ENCODE assay signal across 8 cellular contexts in the genomic region with DNA sequence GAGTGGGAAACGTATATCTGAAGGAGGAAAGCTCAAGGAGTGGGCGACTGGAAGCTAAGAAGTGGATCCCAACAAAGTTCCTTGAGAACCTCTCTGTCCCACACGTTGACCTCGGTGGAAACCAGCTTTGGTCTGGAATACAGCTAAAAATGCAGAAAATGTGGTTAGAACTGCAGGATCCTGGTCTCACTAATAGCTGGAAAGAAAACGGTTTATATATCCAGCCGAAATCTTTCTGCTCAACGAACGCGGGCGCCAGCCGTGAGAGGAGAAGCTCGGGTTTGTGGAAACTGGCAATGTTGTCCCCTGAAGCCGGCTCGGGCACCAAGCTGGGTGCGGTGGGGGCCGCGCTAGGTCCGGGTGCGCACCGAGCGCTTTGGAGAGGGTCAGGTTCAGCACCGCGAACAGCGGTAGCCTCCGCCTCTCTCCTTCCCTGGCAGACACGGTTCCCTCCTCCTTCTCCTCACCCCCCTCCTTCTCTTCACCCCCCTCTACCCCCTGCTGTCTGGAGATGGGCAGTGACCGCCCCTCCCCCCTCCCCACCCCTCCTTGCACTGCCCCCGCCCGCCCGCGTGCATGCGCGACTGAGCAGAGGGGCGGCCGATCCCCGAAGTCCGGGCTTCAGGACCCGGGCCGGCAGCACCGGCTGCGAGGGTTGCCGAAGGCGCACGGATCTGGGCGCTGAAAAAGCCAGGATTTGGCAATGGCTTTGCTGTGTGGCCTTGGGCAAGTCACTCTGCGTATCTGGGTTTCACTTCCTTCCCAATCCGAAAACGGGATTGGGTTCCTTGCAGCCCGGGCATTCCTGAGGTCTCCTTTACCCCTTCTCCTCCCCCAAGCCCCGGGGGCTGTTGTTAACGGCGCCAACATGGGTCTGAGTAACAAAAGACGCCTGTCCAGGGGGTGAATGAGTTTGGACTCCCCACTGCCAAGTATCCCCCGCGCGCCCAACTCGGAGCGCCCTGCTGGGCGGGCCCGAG. TPM values are rescaled to one million over a fixed set of nuclear protein-coding genes. Genes with fewer than 3 reads are reported as not detected.
DNase-seq lines count a peak whose midpoint lies in the region; ATAC-seq and TF ChIP-seq lines count a peak whose summit lies in the region.

A gene with protein sequence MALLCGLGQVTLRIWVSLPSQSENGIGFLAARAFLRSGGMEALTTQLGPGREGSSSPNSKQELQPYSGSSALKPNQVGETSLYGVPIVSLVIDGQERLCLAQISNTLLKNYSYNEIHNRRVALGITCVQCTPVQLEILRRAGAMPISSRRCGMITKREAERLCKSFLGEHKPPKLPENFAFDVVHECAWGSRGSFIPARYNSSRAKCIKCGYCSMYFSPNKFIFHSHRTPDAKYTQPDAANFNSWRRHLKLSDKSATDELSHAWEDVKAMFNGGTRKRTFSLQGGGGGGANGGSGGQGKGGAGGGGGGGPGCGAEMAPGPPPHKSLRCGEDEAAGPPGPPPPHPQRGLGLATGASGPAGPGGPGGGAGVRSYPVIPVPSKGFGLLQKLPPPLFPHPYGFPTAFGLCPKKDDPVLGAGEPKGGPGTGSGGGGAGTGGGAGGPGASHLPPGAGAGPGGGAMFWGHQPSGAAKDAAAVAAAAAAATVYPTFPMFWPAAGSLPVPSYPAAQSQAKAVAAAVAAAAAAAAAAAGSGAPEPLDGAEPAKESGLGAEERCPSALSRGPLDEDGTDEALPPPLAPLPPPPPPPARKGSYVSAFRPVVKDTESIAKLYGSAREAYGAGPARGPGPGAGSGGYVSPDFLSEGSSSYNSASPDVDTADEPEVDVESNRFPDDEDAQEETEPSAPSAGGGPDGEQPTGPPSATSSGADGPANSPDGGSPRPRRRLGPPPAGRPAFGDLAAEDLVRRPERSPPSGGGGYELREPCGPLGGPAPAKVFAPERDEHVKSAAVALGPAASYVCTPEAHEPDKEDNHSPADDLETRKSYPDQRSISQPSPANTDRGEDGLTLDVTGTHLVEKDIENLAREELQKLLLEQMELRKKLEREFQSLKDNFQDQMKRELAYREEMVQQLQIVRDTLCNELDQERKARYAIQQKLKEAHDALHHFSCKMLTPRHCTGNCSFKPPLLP (plus strand): TSS at position 610 of the 980 bp plus-strand sequence. CDS start 94 bp downstream, at position 704.

- no peak for TF ChIP-seq POLR2A in gastrocnemius medialis (IDR thresholded peaks at IDR 0.05)

- in situ Hi-C loops in gastrocnemius medialis (cut with MboI; ENCODE audit: low sequenced_read_pairs in 4 of 4), result loop anchor here in 2 of 4 donors (25.0 kb wide), 2 partner anchors 288 to 888 kb away; a partner anchor contains a TSS

- H3K27me3 Mint-ChIP-seq in activated CD4-positive, alpha-beta memory T cell treated with anti-CD3 and anti-CD28 coated beads, Interleukin-2, amount 10 ng/mL, durations not matched to agents 7 days and 5 days, result peaks cover 75% of the 10 kb centered on the region
- peaks cover 75 to 81% of the 10 kb centered on the region in 2 donors for H3K27me3 Mint-ChIP-seq in stimulated activated naive B cell treated with anti-CD40 and anti-IgM and Interleukin-4, amounts not matched to agents 10 μg/mL and 1 μg/mL and 100 μg/mL, for 72 hours

- no peaks in the 10 kb centered on the region for H3K9me3 Mint-ChIP-seq in activated CD4-positive, alpha-beta memory T cell treated with anti-CD3 and anti-CD28 coated beads, Interleukin-2, amount 10 ng/mL, durations not matched to agents 7 days and 5 days
- peaks cover 4 to 8% of the 10 kb centered on the region in 2 donors for H3K9me3 Mint-ChIP-seq in stimulated activated naive B cell treated with anti-CD40 and anti-IgM and Interleukin-4, amounts not matched to agents 10 μg/mL and 1 μg/mL and 100 μg/mL, for 72 hours

- H3K36me3 ChIP-seq in gastrocnemius medialis, result no peaks in the 10 kb centered on the region

- peaks cover 23% of the 10 kb centered on the region for H3K36me3 Mint-ChIP-seq in activated CD4-positive, alpha-beta memory T cell treated with anti-CD3 and anti-CD28 coated beads, Interleukin-2, amount 10 ng/mL, durations not matched to agents 7 days and 5 days (ENCODE audit: low read depth)
- peaks cover 15 to 29% of the 10 kb centered on the region in 2 donors for H3K36me3 Mint-ChIP-seq in stimulated activated naive B cell treated with anti-CD40 and anti-IgM and Interleukin-4, amounts not matched to agents 10 μg/mL and 1 μg/mL and 100 μg/mL, for 72 hours

- H3K9me3 ChIP-seq in gastrocnemius medialis, result no peaks in the 10 kb centered on the region

- ATAC-seq in stimulated activated naive B cell treated with anti-CD40 and anti-IgM and Interleukin-4, amounts not matched to agents 10 μg/mL and 1 μg/mL and 100 μg/mL, for 72 hours (replicated peaks), result no peak
- ATAC-seq in gastrocnemius medialis, result no peak
- ATAC-seq in HG02840 (IDR thresholded peaks at IDR 0.05; ENCODE audit: low FRiP score, unreplicated experiment), result no peak

- H3K4me3 ChIP-seq in gastrocnemius medialis, result peak within 1 kb of the TSS in 2 of 4 donors; percentile 36 to 38

- peak within 1 kb of the TSS; percentile 44 for H3K4me3 Mint-ChIP-seq in activated CD4-positive, alpha-beta memory T cell treated with anti-CD3 and anti-CD28 coated beads, Interleukin-2, amount 10 ng/mL, durations not matched to agents 7 days and 5 days
- peak within 1 kb of the TSS; percentile 85 to 88 for H3K4me3 Mint-ChIP-seq in stimulated activated naive B cell treated with anti-CD40 and anti-IgM and Interleukin-4, amounts not matched to agents 10 μg/mL and 1 μg/mL and 100 μg/mL, for 72 hours

- TF ChIP-seq CTCF in gastrocnemius medialis (IDR thresholded peaks at IDR 0.05 in 4 of 5, conservative IDR thresholded peaks at IDR 0.05 in 1 of 5), result no peak

- H3K27me3 ChIP-seq in gastrocnemius medialis, result peaks cover 95% of the 10 kb centered on the region in 3 donors

- POLR2A ChIA-PET in activated CD4-positive, alpha-beta memory T cell treated with anti-CD3 and anti-CD28 coated beads, Interleukin-2, amount 10 ng/mL, durations not matched to agents 7 days and 5 days (lab: Charles Lee), result no interaction called here

- H3K4me1 Mint-ChIP-seq in activated CD4-positive, alpha-beta memory T cell treated with anti-CD3 and anti-CD28 coated beads, Interleukin-2, amount 10 ng/mL, durations not matched to agents 7 days and 5 days, result peaks cover 26% of the 10 kb centered on the region
- H3K4me1 Mint-ChIP-seq in stimulated activated naive B cell treated with anti-CD40 and anti-IgM and Interleukin-4, amounts not matched to agents 10 μg/mL and 1 μg/mL and 100 μg/mL, for 72 hours, result peaks cover 47 to 83% of the 10 kb centered on the region in 2 donors

- CTCF ChIA-PET in activated CD4-positive, alpha-beta memory T cell treated with anti-CD3 and anti-CD28 coated beads, Interleukin-2, amount 10 ng/mL, durations not matched to agents 7 days and 5 days (lab: Charles Lee), result interaction anchor here (1.5 to 1.7 kb wide), 2 partner anchors 10 to 368 kb away, joined by 5 to 11 read pairs; no protein-coding TSS in a partner anchor

- peak within 1 kb of the TSS; percentile 59 for H3K27ac Mint-ChIP-seq in activated CD4-positive, alpha-beta memory T cell treated with anti-CD3 and anti-CD28 coated beads, Interleukin-2, amount 10 ng/mL, durations not matched to agents 7 days and 5 days
- H3K27ac Mint-ChIP-seq in stimulated activated naive B cell treated with anti-CD40 and anti-IgM and Interleukin-4, amounts not matched to agents 10 μg/mL and 1 μg/mL and 100 μg/mL, for 72 hours, result peak within 1 kb of the TSS; percentile 95

- peaks cover 6 to 11% of the 10 kb centered on the region in 2 donors for H3K4me1 ChIP-seq in gastrocnemius medialis

- DNase-seq in activated CD8-positive, alpha-beta memory T cell treated with anti-CD3 and anti-CD28 coated beads for 24 hours, result peak; percentile 63
- no peak for DNase-seq in activated CD8-positive, alpha-beta memory T cell treated with anti-CD3 and anti-CD28 coated beads, Interleukin-2, amount 50 U/mL, for 48 hours
- no peak for DNase-seq in activated CD4-positive, alpha-beta memory T cell treated with anti-CD3 and anti-CD28 coated beads, Interleukin-2, amount 10 ng/mL, durations not matched to agents 7 days and 5 days
- DNase-seq in hepatic stellate cell (ENCODE audit: low spot score) (peak; percentile 76), DMS79 (lab: John Stamatoyannopoulos, UW) (no peak), gastrocnemius medialis (no peak)
- DNase-seq in stimulated activated naive B cell treated with anti-CD40 and anti-IgM and Interleukin-4, amounts not matched to agents 10 μg/mL and 1 μg/mL and 100 μg/mL, for 72 hours, result no peak

- intact Hi-C loops in gastrocnemius medialis (cut with DNase I; ENCODE audit: low total_unique reads), result no loop called here

- H3K27ac ChIP-seq in gastrocnemius medialis, result no peak within 1 kb of the TSS

RNA-seq across cellular contexts. Expression of the gene that starts here (rescaled TPM):
- total RNA-seq in activated CD4-positive, alpha-beta memory T cell treated with anti-CD3 and anti-CD28 coated beads, Interleukin-2, amount 10 ng/mL, durations not matched to agents 7 days and 5 days, result under 1 TPM; 0.23 to 0.25 TPM
- total RNA-seq in gastrocnemius medialis, result 1 to 10 TPM in 1 of 4 donors, under 1 TPM in 3; 0.13 to 2.1 (median 0.25) TPM

Comparison
In these comparisons a context has a peak if more than half of its experiments do, and no peak if none do; other contexts are left out.
1. DNase-seq: peak in activated CD8-positive, alpha-beta memory T cell treated with anti-CD3 and anti-CD28 coated beads for 24 hours (single experiment) and hepatic stellate cell (single experiment); none in activated CD8-positive, alpha-beta memory T cell treated with anti-CD3 and anti-CD28 coated beads, Interleukin-2, amount 50 U/mL, for 48 hours (single experiment), activated CD4-positive, alpha-beta memory T cell treated with anti-CD3 and anti-CD28 coated beads, Interleukin-2, amount 10 ng/mL, durations not matched to agents 7 days and 5 days (single experiment), stimulated activated naive B cell treated with anti-CD40 and anti-IgM and Interleukin-4, amounts not matched to agents 10 μg/mL and 1 μg/mL and 100 μg/mL, for 72 hours (single experiment), DMS79 (single experiment) and gastrocnemius medialis (0 of 2).